ENCODE assay signal across 12 cellular contexts in genomic region chr7:134933460-134934068, GRCh38. TPM values are rescaled to one million over a fixed set of nuclear protein-coding genes. Genes with fewer than 3 reads are reported as not detected.
DNase-seq lines count a peak whose midpoint lies in the region; ATAC-seq and TF ChIP-seq lines count a peak whose summit lies in the region.
"Had no signal": no experiment of that assay in that cellular context is flagged by ENCODE, and none has a peak within 500 bp of the region (broad histone marks: within the 10 kb centered on the region; RNA-seq: fewer than 3 reads in every experiment).

No MANE protein-coding gene starts in this region.

- POLR2A ChIA-PET in Caco-2 (lab: Charles Lee) = no interaction called here

- DNase-seq in Caco-2 (no peak), breast epithelium (ENCODE audit: low spot score in 2 of 2) (no peak), progenitor cell of endocrine pancreas (ENCODE audit: low spot score, unreplicated experiment) (no peak), NOMO-1 treated with dmso at 0.1 percent for 144 hours (lab: John Stamatoyannopoulos, UW; ENCODE audit: unreplicated experiment) (no peak)
- DNase-seq: activated effector memory CD4-positive, alpha-beta T cell treated with anti-CD3 and anti-CD28 coated beads, Interleukin-2, amount 50 U/mL, for 16 hours; DMS79; NCI-H2107; PC-9 had no signal

- no peaks in the 10 kb centered on the region for H3K9me3 Mint-ChIP-seq in Caco-2 (ENCODE audit: unreplicated experiment)
- peaks cover 4% of the 10 kb centered on the region for H3K9me3 Mint-ChIP-seq in progenitor cell of endocrine pancreas (ENCODE audit: low read depth)

- peaks cover 7% of the 10 kb centered on the region for H3K4me1 ChIP-seq in Caco-2
- H3K4me1 ChIP-seq in breast epithelium = no peaks in the 10 kb centered on the region

- TF ChIP-seq POLR2A in breast epithelium (IDR thresholded peaks at IDR 0.05) = no peak

- peak overlapping the region; percentile 67 to 82 for H3K27ac ChIP-seq in breast epithelium
- H3K27ac ChIP-seq: PC-9 had no signal

- H3K36me3 Mint-ChIP-seq in Caco-2 (ENCODE audit: insufficient read depth, unreplicated experiment) (peaks cover 78% of the 10 kb centered on the region), progenitor cell of endocrine pancreas (ENCODE audit: insufficient read depth) (peaks cover 35% of the 10 kb centered on the region)

- ATAC-seq in GM19455 (IDR thresholded peaks at IDR 0.05; ENCODE audit: unreplicated experiment) = peak; percentile 4
- no peak for ATAC-seq in HG02981 (IDR thresholded peaks at IDR 0.05; ENCODE audit: unreplicated experiment)
- ATAC-seq in GM18858 (IDR thresholded peaks at IDR 0.05; ENCODE audit: unreplicated experiment) = no peak

- CTCF ChIA-PET in Caco-2 (lab: Charles Lee) = no interaction called here

- H3K4me3 ChIP-seq in Caco-2 (ENCODE audit: low read depth, low read length) = no peak overlapping the region
- no peak overlapping the region for H3K4me3 ChIP-seq in breast epithelium
- H3K4me3 ChIP-seq: PC-9 had no signal

- H3K27me3 Mint-ChIP-seq in Caco-2 (ENCODE audit: insufficient read depth, unreplicated experiment) = no peaks in the 10 kb centered on the region
- no peaks in the 10 kb centered on the region for H3K27me3 Mint-ChIP-seq in progenitor cell of endocrine pancreas

- H3K9me3 ChIP-seq in Caco-2 (0 out of 2 replicates have a peak, but pooled peaks cover 4% of the 10 kb centered on the region), breast epithelium (no peaks in the 10 kb centered on the region)

- no peak overlapping the region for H3K27ac Mint-ChIP-seq in Caco-2 (ENCODE audit: unreplicated experiment)
- peak overlapping the region; percentile 21 for H3K27ac Mint-ChIP-seq in progenitor cell of endocrine pancreas

- H3K36me3 ChIP-seq in Caco-2 (ENCODE audit: control insufficient read depth, insufficient read depth, low read length) (peaks cover 1% of the 10 kb centered on the region; the same call in 1 of the 2 replicates), breast epithelium (no peaks in the 10 kb centered on the region)

- BruUV-seq in Caco-2 (replicated peaks; lab: Mats Ljungman, UMichigan) = TSS peak; percentile 10

- H3K4me1 Mint-ChIP-seq in Caco-2 (ENCODE audit: low read depth, unreplicated experiment) (peaks cover 8% of the 10 kb centered on the region), progenitor cell of endocrine pancreas (ENCODE audit: low read depth) (peaks cover 16% of the 10 kb centered on the region)

- no peak for TF ChIP-seq CTCF in Caco-2 (IDR thresholded peaks at IDR 0.05; ENCODE audit: insufficient read depth in 1 of 2, low read depth in 1 of 2, low read length in 1 of 2, severe bottlenecking in 1 of 2, unreplicated experiment in 1 of 2)
- TF ChIP-seq CTCF in breast epithelium (IDR thresholded peaks at IDR 0.05) = no peak
- TF ChIP-seq CTCF in progenitor cell of endocrine pancreas (IDR thresholded peaks at IDR 0.05; ENCODE audit: unreplicated experiment) = no peak

- no peak overlapping the region for H3K4me3 Mint-ChIP-seq in Caco-2 (ENCODE audit: unreplicated experiment)
- no peak overlapping the region for H3K4me3 Mint-ChIP-seq in progenitor cell of endocrine pancreas (ENCODE audit: low read depth)
- H3K4me3 Mint-ChIP-seq: nephron had no signal

- intact Hi-C loops in Caco-2 (cut with micrococcal nuclease; ENCODE audit: unreplicated experiment) = no loop called here
- intact Hi-C loops in breast epithelium (cut with DNase I; ENCODE audit: low total_unique reads) = no loop called here

- H3K27me3 ChIP-seq in Caco-2 (replicated peaks; ENCODE audit: control insufficient read depth, insufficient read depth, low read length) (no peaks in the 10 kb centered on the region), breast epithelium (no peaks in the 10 kb centered on the region)

RNA-seq across cellular contexts. Expression of gene AGBL3, which starts 52.7 kb away (rescaled TPM):
- total RNA-seq in Caco-2 (2022) = 5.3 and 6.1 TPM in 2 replicates
- 1 to 10 TPM; 2.2 to 5.1 (median 4.3) TPM for total RNA-seq in breast epithelium
- 7.7 and 8.8 TPM in 2 replicates for total RNA-seq in progenitor cell of endocrine pancreas
